1 cellular context compared by ENCODE assay signal in genomic region chr7:139937685-139938084, GRCh38.
TF ChIP-seq lines count a peak whose summit lies in the region.

No MANE protein-coding gene starts in this region.

TF ChIP-seq in GM23338, 12 proteins besides CTCF, POLR2A, EP300 and RAD21 (continued from another document):
- TF ChIP-seq, protein P1, sequence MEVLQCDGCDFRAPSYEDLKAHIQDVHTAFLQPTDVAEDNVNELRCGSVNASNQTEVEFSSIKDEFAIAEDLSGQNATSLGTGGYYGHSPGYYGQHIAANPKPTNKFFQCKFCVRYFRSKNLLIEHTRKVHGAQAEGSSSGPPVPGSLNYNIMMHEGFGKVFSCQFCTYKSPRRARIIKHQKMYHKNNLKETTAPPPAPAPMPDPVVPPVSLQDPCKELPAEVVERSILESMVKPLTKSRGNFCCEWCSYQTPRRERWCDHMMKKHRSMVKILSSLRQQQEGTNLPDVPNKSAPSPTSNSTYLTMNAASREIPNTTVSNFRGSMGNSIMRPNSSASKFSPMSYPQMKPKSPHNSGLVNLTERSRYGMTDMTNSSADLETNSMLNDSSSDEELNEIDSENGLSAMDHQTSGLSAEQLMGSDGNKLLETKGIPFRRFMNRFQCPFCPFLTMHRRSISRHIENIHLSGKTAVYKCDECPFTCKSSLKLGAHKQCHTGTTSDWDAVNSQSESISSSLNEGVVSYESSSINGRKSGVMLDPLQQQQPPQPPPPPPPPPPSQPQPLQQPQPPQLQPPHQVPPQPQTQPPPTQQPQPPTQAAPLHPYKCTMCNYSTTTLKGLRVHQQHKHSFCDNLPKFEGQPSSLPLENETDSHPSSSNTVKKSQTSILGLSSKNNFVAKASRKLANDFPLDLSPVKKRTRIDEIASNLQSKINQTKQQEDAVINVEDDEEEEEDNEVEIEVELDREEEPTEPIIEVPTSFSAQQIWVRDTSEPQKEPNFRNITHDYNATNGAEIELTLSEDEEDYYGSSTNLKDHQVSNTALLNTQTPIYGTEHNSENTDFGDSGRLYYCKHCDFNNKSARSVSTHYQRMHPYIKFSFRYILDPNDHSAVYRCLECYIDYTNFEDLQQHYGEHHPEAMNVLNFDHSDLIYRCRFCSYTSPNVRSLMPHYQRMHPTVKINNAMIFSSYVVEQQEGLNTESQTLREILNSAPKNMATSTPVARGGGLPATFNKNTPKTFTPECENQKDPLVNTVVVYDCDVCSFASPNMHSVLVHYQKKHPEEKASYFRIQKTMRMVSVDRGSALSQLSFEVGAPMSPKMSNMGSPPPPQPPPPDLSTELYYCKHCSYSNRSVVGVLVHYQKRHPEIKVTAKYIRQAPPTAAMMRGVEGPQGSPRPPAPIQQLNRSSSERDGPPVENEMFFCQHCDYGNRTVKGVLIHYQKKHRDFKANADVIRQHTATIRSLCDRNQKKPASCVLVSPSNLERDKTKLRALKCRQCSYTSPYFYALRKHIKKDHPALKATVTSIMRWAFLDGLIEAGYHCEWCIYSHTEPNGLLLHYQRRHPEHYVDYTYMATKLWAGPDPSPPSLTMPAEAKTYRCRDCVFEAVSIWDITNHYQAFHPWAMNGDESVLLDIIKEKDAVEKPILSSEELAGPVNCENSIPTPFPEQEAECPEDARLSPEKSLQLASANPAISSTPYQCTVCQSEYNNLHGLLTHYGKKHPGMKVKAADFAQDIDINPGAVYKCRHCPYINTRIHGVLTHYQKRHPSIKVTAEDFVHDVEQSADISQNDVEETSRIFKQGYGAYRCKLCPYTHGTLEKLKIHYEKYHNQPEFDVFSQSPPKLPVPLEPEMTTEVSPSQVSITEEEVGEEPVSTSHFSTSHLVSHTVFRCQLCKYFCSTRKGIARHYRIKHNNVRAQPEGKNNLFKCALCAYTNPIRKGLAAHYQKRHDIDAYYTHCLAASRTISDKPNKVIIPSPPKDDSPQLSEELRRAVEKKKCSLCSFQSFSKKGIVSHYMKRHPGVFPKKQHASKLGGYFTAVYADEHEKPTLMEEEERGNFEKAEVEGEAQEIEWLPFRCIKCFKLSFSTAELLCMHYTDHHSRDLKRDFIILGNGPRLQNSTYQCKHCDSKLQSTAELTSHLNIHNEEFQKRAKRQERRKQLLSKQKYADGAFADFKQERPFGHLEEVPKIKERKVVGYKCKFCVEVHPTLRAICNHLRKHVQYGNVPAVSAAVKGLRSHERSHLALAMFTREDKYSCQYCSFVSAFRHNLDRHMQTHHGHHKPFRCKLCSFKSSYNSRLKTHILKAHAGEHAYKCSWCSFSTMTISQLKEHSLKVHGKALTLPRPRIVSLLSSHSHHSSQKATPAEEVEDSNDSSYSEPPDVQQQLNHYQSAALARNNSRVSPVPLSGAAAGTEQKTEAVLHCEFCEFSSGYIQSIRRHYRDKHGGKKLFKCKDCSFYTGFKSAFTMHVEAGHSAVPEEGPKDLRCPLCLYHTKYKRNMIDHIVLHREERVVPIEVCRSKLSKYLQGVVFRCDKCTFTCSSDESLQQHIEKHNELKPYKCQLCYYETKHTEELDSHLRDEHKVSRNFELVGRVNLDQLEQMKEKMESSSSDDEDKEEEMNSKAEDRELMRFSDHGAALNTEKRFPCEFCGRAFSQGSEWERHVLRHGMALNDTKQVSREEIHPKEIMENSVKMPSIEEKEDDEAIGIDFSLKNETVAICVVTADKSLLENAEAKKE (CRISPR knock-in tag; IDR thresholded peaks at IDR 0.05): no peak
- no peak for TF ChIP-seq ZNF114 (CRISPR knock-in tag; IDR thresholded peaks at IDR 0.05)
